In genomic region chr19:40347476-40348124, GRCh38 we compare ENCODE assay signal across 8 cellular contexts. TPM values are rescaled to one million over a fixed set of nuclear protein-coding genes. Genes with fewer than 3 reads are reported as not detected.
A peak's percentile ranks its signal among the peaks of the same experiment; 100 is the strongest.
DNase-seq lines count a peak whose midpoint lies in the region; ATAC-seq and TF ChIP-seq lines count a peak whose summit lies in the region.

No MANE protein-coding gene starts in this region.

- peaks cover 3% of the 10 kb centered on the region; the same call in 1 of the 2 replicates for H4K20me1 ChIP-seq in DOHH2 (ENCODE audit: control insufficient read depth, insufficient read depth, low read depth, low read length)

- no peak for ATAC-seq in HG03342 (IDR thresholded peaks at IDR 0.05; ENCODE audit: unreplicated experiment)
- no peak for ATAC-seq in GM21526 (IDR thresholded peaks at IDR 0.05; ENCODE audit: low FRiP score, unreplicated experiment)

- 27 to 28% methylated on average over 9 to 16 of the region's 20 CpGs for WGBS in endodermal cell (ENCODE audit: insufficient coverage in 1 of 2, insufficient read length in 1 of 2), 2 experiments

- no peaks in the 10 kb centered on the region for H3K9me3 Mint-ChIP-seq in endodermal cell
- no peaks in the 10 kb centered on the region for H3K9me3 Mint-ChIP-seq in osteocyte (ENCODE audit: unreplicated experiment)

- H3K4me1 Mint-ChIP-seq in endodermal cell, result peaks cover 10% of the 10 kb centered on the region
- peaks cover 22% of the 10 kb centered on the region for H3K4me1 Mint-ChIP-seq in osteocyte (ENCODE audit: unreplicated experiment)

- peak overlapping the region; percentile 77 for H3K4me2 ChIP-seq in DOHH2 (ENCODE audit: low read length)

- H3K27me3 ChIP-seq in DOHH2 (ENCODE audit: control insufficient read depth, low read length) (no peaks in the 10 kb centered on the region), endodermal cell (ENCODE audit: control insufficient read depth, insufficient read depth, low read length, poor library complexity, severe bottlenecking) (no peaks in the 10 kb centered on the region)

- H3K27ac Mint-ChIP-seq in endodermal cell (peak overlapping the region; percentile 50), osteocyte (ENCODE audit: unreplicated experiment) (peak overlapping the region; percentile 69)

- H3K27me3 Mint-ChIP-seq in endodermal cell (ENCODE audit: insufficient read depth) (no peaks in the 10 kb centered on the region), osteocyte (ENCODE audit: unreplicated experiment) (no peaks in the 10 kb centered on the region)

- DNase-seq in NCI-H69 (lab: John Stamatoyannopoulos, UW) (peak; percentile 32), endodermal cell (no peak), osteocyte (ENCODE audit: extremely low spot score, unreplicated experiment) (no peak), SHP77 (lab: John Stamatoyannopoulos, UW) (no peak)
- no peak for DNase-seq in effector CD8-positive, alpha-beta T cell (lab: John Stamatoyannopoulos, UW)

- H3K4me3 ChIP-seq in DOHH2 (ENCODE audit: low read length) (peak overlapping the region; percentile 79), endodermal cell (ENCODE audit: low read length) (peak overlapping the region; percentile 94)

- H3K9ac ChIP-seq in endodermal cell (ENCODE audit: extremely low read depth, low read length, poor library complexity, severe bottlenecking), result peak overlapping the region; percentile 75

- peak overlapping the region; percentile 48 for H3K27ac ChIP-seq in DOHH2 (ENCODE audit: low read depth, low read length)
- no peak overlapping the region for H3K27ac ChIP-seq in endodermal cell (ENCODE audit: low read depth, low read length)

- H3K79me2 ChIP-seq in DOHH2 (ENCODE audit: control insufficient read depth, low read length), result peaks cover 55% of the 10 kb centered on the region

- peaks cover 5% of the 10 kb centered on the region for H3K36me3 Mint-ChIP-seq in endodermal cell (ENCODE audit: low read depth)
- H3K36me3 Mint-ChIP-seq in osteocyte (ENCODE audit: unreplicated experiment), result no peaks in the 10 kb centered on the region

- peak overlapping the region; percentile 70 for H3K4me3 Mint-ChIP-seq in endodermal cell
- H3K4me3 Mint-ChIP-seq in osteocyte (ENCODE audit: unreplicated experiment), result peak overlapping the region; percentile 84

- H3K9me3 ChIP-seq in DOHH2 (ENCODE audit: control insufficient read depth, insufficient read depth, low read length), result no peaks in the 10 kb centered on the region
- no peaks in the 10 kb centered on the region for H3K9me3 ChIP-seq in endodermal cell (ENCODE audit: control insufficient read depth, low read length)

- TF ChIP-seq CTCF in DOHH2 (IDR thresholded peaks at IDR 0.05; ENCODE audit: low read depth, low read length, poor library complexity, severe bottlenecking), result no peak
- TF ChIP-seq CTCF in endodermal cell (conservative IDR thresholded peaks at IDR 0.05), result no peak
- no peak for TF ChIP-seq CTCF in osteocyte (IDR thresholded peaks at IDR 0.05)

- H3F3A ChIP-seq in DOHH2 (ENCODE audit: control insufficient read depth, insufficient read depth), result peaks cover 3% of the 10 kb centered on the region; the same call in 1 of the 2 replicates

- H3K4me1 ChIP-seq in DOHH2 (ENCODE audit: control insufficient read depth, low read length) (peaks cover 13% of the 10 kb centered on the region), endodermal cell (ENCODE audit: control insufficient read depth, insufficient read depth, low read length) (no peaks in the 10 kb centered on the region)

- H3K36me3 ChIP-seq in DOHH2 (ENCODE audit: control insufficient read depth, low read length) (peaks cover 21% of the 10 kb centered on the region), endodermal cell (ENCODE audit: control insufficient read depth, insufficient read depth, low read length) (no peaks in the 10 kb centered on the region)

- no peaks in the 10 kb centered on the region for H3K9me2 ChIP-seq in DOHH2 (replicated peaks; ENCODE audit: control insufficient read depth, low read length)

RNA-seq across cellular contexts. Expression of gene C19orf47, which starts 0.6 kb away (rescaled TPM):
- 10 to 100 TPM; 15.6 to 18.1 TPM for total RNA-seq in endodermal cell
- 13.5 TPM for polyA plus RNA-seq in endodermal cell (2013, experiment 1 of 2)
- polyA plus RNA-seq in endodermal cell (2013, experiment 2 of 2), result 12.8 TPM
- 13.1 and 16.6 TPM in 2 replicates for total RNA-seq in osteocyte

RNA-seq across cellular contexts. Expression of gene PLD3, which starts 0.9 kb away (rescaled TPM):
- 100 to 1,000 TPM; 177 to 240 TPM for total RNA-seq in endodermal cell
- 271 TPM for polyA plus RNA-seq in endodermal cell (2013, experiment 1 of 2)
- polyA plus RNA-seq in endodermal cell (2013, experiment 2 of 2), result 260 TPM
- 499 and 511 TPM in 2 replicates for total RNA-seq in osteocyte

RNA-seq across cellular contexts. Expression of gene HIPK4, which starts 42.4 kb away (rescaled TPM):
- under 1 TPM in 1 of 2 donors, not detected in 1; 0.31 TPM for total RNA-seq in endodermal cell
- 0.14 TPM for polyA plus RNA-seq in endodermal cell (2013, experiment 1 of 2)
- polyA plus RNA-seq in endodermal cell (2013, experiment 2 of 2), result 0.29 TPM
- 0.21 and 0.29 TPM in 2 replicates for total RNA-seq in osteocyte
